ENCODE assay signal across 33 cellular contexts in genomic region chr7:135523146-135523545, GRCh38.
"Had no signal": no experiment of that assay in that cellular context is flagged by ENCODE, and none has a peak within 500 bp of the region (broad histone marks: within the 10 kb centered on the region; RNA-seq: fewer than 3 reads in every experiment).

No MANE protein-coding gene starts in this region.

- H3K4me1 ChIP-seq: adrenal gland, ascending aorta, body of pancreas, breast epithelium had no signal

- H3K27ac ChIP-seq: adrenal gland, ascending aorta, body of pancreas, brain microvascular endothelial cell, breast epithelium, cardiac muscle cell had no signal

- H3K9me3 ChIP-seq: adrenal gland, ascending aorta, body of pancreas, breast epithelium had no signal

- H3K36me3 ChIP-seq: adrenal gland, ascending aorta, brain microvascular endothelial cell, breast epithelium, cardiac muscle cell had no signal

- FAIRE-seq: astrocyte, bronchial epithelial cell, colon had no signal

- DNase-seq: activated effector memory CD4-positive, alpha-beta T cell treated with anti-CD3 and anti-CD28 coated beads, Interleukin-2, amount 50 U/mL, for 16 hours; activated effector memory CD4-positive, alpha-beta T cell treated with Interleukin-2 at 50 U/mL for 16 hours; activated gamma-delta T cell; activated gamma-delta T cell treated with Interleukin-2 at 50 U/mL for 16 hours; activated naive CD4-positive, alpha-beta T cell; activated naive CD4-positive, alpha-beta T cell treated with anti-CD3 and anti-CD28 coated beads for 36 hours; activated naive CD4-positive, alpha-beta T cell treated with anti-CD3 and anti-CD28 coated beads, Interleukin-2, amount 10 ng/mL, durations not matched to agents 7 days and 5 days; activated naive CD4-positive, alpha-beta T cell treated with anti-CD3 and anti-CD28 coated beads, Interleukin-2, amount 50 U/mL, for 16 hours; activated naive CD4-positive, alpha-beta T cell treated with Interleukin-2 at 50 U/mL for 16 hours; activated naive CD8-positive, alpha-beta T cell treated with anti-CD3 and anti-CD28 coated beads for 36 hours; activated naive CD8-positive, alpha-beta T cell treated with anti-CD3 and anti-CD28 coated beads, Interleukin-2, amount 10 ng/mL, durations not matched to agents 7 days and 5 days; activated naive CD8-positive, alpha-beta T cell treated with anti-CD3 and anti-CD28 coated beads, Interleukin-2, amount 50 U/mL, for 24 hours; activated T-cell treated with anti-CD3 and anti-CD28 coated beads, Interleukin-2, amount 50 U/mL, for 4 hours; activated T-cell treated with anti-CD3 and anti-CD28 coated beads, Interleukin-2, amount 50 U/mL, for 48 hours; activated T-cell treated with anti-CD3 and anti-CD28 coated beads, Interleukin-2, amount 50 U/mL, for 72 hours; adrenal gland; amniotic stem cell; amygdala; anterior cingulate cortex; aorta; body of pancreas; brain microvascular endothelial cell; caudate nucleus; central memory CD4-positive, alpha-beta T cell; cerebellar nuclear complex had no signal

- ATAC-seq: activated naive CD4-positive, alpha-beta T cell treated with anti-CD3 and anti-CD28 coated beads, Interleukin-2, amount 50 U/mL, for 72 hours; activated naive CD8-positive, alpha-beta T cell treated with anti-CD3 and anti-CD28 coated beads, Interleukin-2, amount 50 U/mL, for 24 hours; activated T-cell treated with anti-CD3 and anti-CD28 coated beads, Interleukin-2, amount 50 U/mL, for 4 hours; activated T-cell treated with anti-CD3 and anti-CD28 coated beads, Interleukin-2, amount 50 U/mL, for 72 hours; activated T-helper 17 cell treated with anti-CD3 and anti-CD28 coated beads, Interleukin-2, amount 50 U/mL, for 72 hours; body of pancreas had no signal

- H3K4me3 ChIP-seq: adrenal gland, ascending aorta, body of pancreas, breast epithelium, cardiac muscle cell had no signal

- H3K27me3 ChIP-seq: adrenal gland, ascending aorta, body of pancreas, brain microvascular endothelial cell, breast epithelium, cardiac muscle cell had no signal
